Comparison of ENCODE assay signal across 13 cellular contexts in the genomic region with DNA sequence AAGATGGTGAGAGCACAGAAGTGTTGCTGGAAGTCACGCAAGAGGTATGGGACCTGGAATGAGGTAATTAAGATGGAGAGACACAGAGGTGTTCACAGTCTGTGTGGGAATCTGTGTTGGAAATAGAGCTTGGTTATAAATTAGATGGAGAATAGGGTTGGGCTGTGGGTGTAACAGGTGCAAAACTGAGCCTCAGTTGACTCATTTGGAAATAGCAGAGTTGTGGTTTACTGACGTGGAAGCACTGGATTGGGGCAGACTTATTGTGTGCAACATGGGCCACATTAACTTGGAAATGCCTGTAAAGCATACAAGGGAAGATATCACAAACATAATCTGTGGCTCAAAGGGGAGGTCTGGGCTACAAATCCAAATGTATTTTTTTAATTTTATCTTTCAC. TPM values are rescaled to one million over a fixed set of nuclear protein-coding genes. Genes with fewer than 3 reads are reported as not detected.
DNase-seq lines count a peak whose midpoint lies in the region; ATAC-seq lines count a peak whose summit lies in the region.
"Had no signal": no experiment of that assay in that cellular context is flagged by ENCODE, and none has a peak within 500 bp of the region (broad histone marks: within the 10 kb centered on the region; RNA-seq: fewer than 3 reads in every experiment).

No MANE protein-coding gene starts in this region.

- DNase-seq in activated CD4-positive, alpha-beta T cell treated with anti-CD3 and anti-CD28 coated beads for 48 hours = peak; percentile 25
- no peak for DNase-seq in activated CD4-positive, alpha-beta T cell treated with anti-CD3 and anti-CD28 coated beads, Interleukin-2, amount 10 ng/mL, durations not matched to agents 7 days and 5 days
- DNase-seq in myocyte (ENCODE audit: low read depth) (peak; percentile 90), left cardiac atrium (no peak), superior temporal gyrus (ENCODE audit: extremely low spot score) (no peak), NCI-H1105 treated with DMSO at 0.1 percent for 48 hours (lab: John Stamatoyannopoulos, UW) (no peak)
- DNase-seq: activated CD4-positive, alpha-beta T cell treated with anti-CD3 and anti-CD28 coated beads for 4 hours; anterior cingulate cortex; hypothalamus; mesendoderm; NCI-H526 treated with DMSO at 0.1 percent for 48 hours had no signal

- H3K9me3 Mint-ChIP-seq in activated CD4-positive, alpha-beta T cell treated with anti-CD3 and anti-CD28 coated beads, Interleukin-2, amount 10 ng/mL, durations not matched to agents 7 days and 5 days = no peaks in the 10 kb centered on the region

- H3K4me3 Mint-ChIP-seq in activated CD4-positive, alpha-beta T cell treated with anti-CD3 and anti-CD28 coated beads, Interleukin-2, amount 10 ng/mL, durations not matched to agents 7 days and 5 days = no peak overlapping the region

- no peaks in the 10 kb centered on the region for H3K27me3 Mint-ChIP-seq in activated CD4-positive, alpha-beta T cell treated with anti-CD3 and anti-CD28 coated beads, Interleukin-2, amount 10 ng/mL, durations not matched to agents 7 days and 5 days

- ATAC-seq in GM21528 (IDR thresholded peaks at IDR 0.05; ENCODE audit: low FRiP score, unreplicated experiment) (peak; percentile 83), HG03175 (IDR thresholded peaks at IDR 0.05; ENCODE audit: unreplicated experiment) (peak; percentile 85), left cardiac atrium (no peak)

- H3K27ac Mint-ChIP-seq in activated CD4-positive, alpha-beta T cell treated with anti-CD3 and anti-CD28 coated beads, Interleukin-2, amount 10 ng/mL, durations not matched to agents 7 days and 5 days = no peak overlapping the region

- POLR2A ChIA-PET in activated CD4-positive, alpha-beta T cell treated with anti-CD3 and anti-CD28 coated beads, Interleukin-2, amount 10 ng/mL, durations not matched to agents 7 days and 5 days (lab: Charles Lee) = no interaction called here

- H3K36me3 Mint-ChIP-seq in activated CD4-positive, alpha-beta T cell treated with anti-CD3 and anti-CD28 coated beads, Interleukin-2, amount 10 ng/mL, durations not matched to agents 7 days and 5 days (ENCODE audit: low read depth) = no peaks in the 10 kb centered on the region

- intact Hi-C loops in left cardiac atrium (cut with DNase I) = no loop called here

- CTCF ChIA-PET in activated CD4-positive, alpha-beta T cell treated with anti-CD3 and anti-CD28 coated beads, Interleukin-2, amount 10 ng/mL, durations not matched to agents 7 days and 5 days (lab: Charles Lee) = interaction anchor here (1.2 kb wide), 1 partner anchor 55 kb away, joined by 3 read pairs; no protein-coding TSS in a partner anchor

- H3K4me1 Mint-ChIP-seq in activated CD4-positive, alpha-beta T cell treated with anti-CD3 and anti-CD28 coated beads, Interleukin-2, amount 10 ng/mL, durations not matched to agents 7 days and 5 days = peaks cover 5% of the 10 kb centered on the region

RNA-seq across cellular contexts. Expression of gene CAMSAP2, which starts 13.0 kb away (rescaled TPM):
- total RNA-seq in activated CD4-positive, alpha-beta T cell treated with anti-CD3 and anti-CD28 coated beads, Interleukin-2, amount 10 ng/mL, durations not matched to agents 7 days and 5 days = under 1 TPM; 0.81 to 0.82 TPM
- total RNA-seq in myocyte (46.4 and 47.9 TPM in 2 replicates), left cardiac atrium (10 to 100 TPM; 32.1 to 40.9 TPM)
- polyA plus RNA-seq in myocyte (2012) = 15.4 TPM

Comparison
In these comparisons a context has a peak if more than half of its experiments do, and no peak if none do; other contexts are left out.
1. DNase-seq: peak in activated CD4-positive, alpha-beta T cell treated with anti-CD3 and anti-CD28 coated beads for 48 hours (single experiment) and myocyte (single experiment); none in activated CD4-positive, alpha-beta T cell treated with anti-CD3 and anti-CD28 coated beads, Interleukin-2, amount 10 ng/mL, durations not matched to agents 7 days and 5 days (single experiment), left cardiac atrium (single experiment), superior temporal gyrus (single experiment) and NCI-H1105 treated with DMSO at 0.1 percent for 48 hours (single experiment).
2. ATAC-seq: peak in GM21528 (single experiment) and HG03175 (single experiment); none in left cardiac atrium (0 of 2).
3. RNA of gene CAMSAP2, which starts 13.0 kb away (total RNA-seq): 46.4 to 47.9 TPM in myocyte and 32.1 to 40.9 TPM in left cardiac atrium; 0.81 to 0.82 TPM in activated CD4-positive, alpha-beta T cell treated with anti-CD3 and anti-CD28 coated beads, Interleukin-2, amount 10 ng/mL, durations not matched to agents 7 days and 5 days; every median in the first group is over 10 times any median in the second.